1 cellular context compared by ENCODE assay signal in genomic region chr21:44872266-44872567, GRCh38.
A peak's percentile ranks its signal among the peaks of the same experiment; 100 is the strongest.
TF ChIP-seq lines count a peak whose summit lies in the region.

No MANE protein-coding gene starts in this region.

TF ChIP-seq in HepG2, 621 proteins besides CTCF, POLR2A, EP300 and RAD21:
- peak; percentile 10 for TF ChIP-seq RBM22 (optimal IDR thresholded peaks at IDR 0.05; ENCODE audit: low read length)
- TF ChIP-seq CEBPB (IDR thresholded peaks at IDR 0.05; ENCODE audit: borderline replicate concordance, low read depth, low read length): peak; percentile 72; the same call in 1 of the 2 replicates
- TF ChIP-seq CSRNP1 (CRISPR knock-in tag; IDR thresholded peaks at IDR 0.05): no peak
- TF ChIP-seq ZNF670 (CRISPR knock-in tag; IDR thresholded peaks at IDR 0.05; ENCODE audit: borderline replicate concordance): 0 out of 2 replicates have a peak, but pooled peaks have one; percentile 42
- TF ChIP-seq XRCC5 (optimal IDR thresholded peaks at IDR 0.05; ENCODE audit: low read length): peak; percentile 7
- 0 out of 2 replicates have a peak, but pooled peaks have one; percentile 17 for TF ChIP-seq GATAD2A (CRISPR knock-in tag; IDR thresholded peaks at IDR 0.05)
- peak; percentile 4; the same call in 1 of the 2 replicates for TF ChIP-seq HDAC2 (CRISPR knock-in tag; IDR thresholded peaks at IDR 0.05)
- 0 out of 2 replicates have a peak, but pooled peaks have one; percentile 8 for TF ChIP-seq TFDP2 (CRISPR knock-in tag; IDR thresholded peaks at IDR 0.05)
- peak; percentile 47; the same call in 1 of the 2 replicates for TF ChIP-seq CEBPG (CRISPR knock-in tag; IDR thresholded peaks at IDR 0.05)
- TF ChIP-seq LCORL (IDR thresholded peaks at IDR 0.05): no peak
- no peak for TF ChIP-seq LCORL (CRISPR knock-in tag; IDR thresholded peaks at IDR 0.05)
- peak; percentile 1; the same call in 1 of the 2 replicates for TF ChIP-seq POLR2G (IDR thresholded peaks at IDR 0.05; ENCODE audit: low read depth, low read length)
- TF ChIP-seq ZBTB7A (CRISPR knock-in tag; IDR thresholded peaks at IDR 0.05): 0 out of 2 replicates have a peak, but pooled peaks have one; percentile 40
- 0 out of 2 replicates have a peak, but pooled peaks have one; percentile 0 for TF ChIP-seq KDM5A (IDR thresholded peaks at IDR 0.05; ENCODE audit: borderline replicate concordance, low read length)
- TF ChIP-seq PRMT3 (CRISPR knock-in tag; IDR thresholded peaks at IDR 0.05; ENCODE audit: borderline replicate concordance, low read depth): no peak
TF ChIP-seq in HepG2: peak in this region for 11.
